8 cellular contexts compared by ENCODE assay signal in genomic region chr17:58082870-58083490, GRCh38. TPM values are rescaled to one million over a fixed set of nuclear protein-coding genes. Genes with fewer than 3 reads are reported as not detected.
A peak's percentile ranks its signal among the peaks of the same experiment; 100 is the strongest.
DNase-seq lines count a peak whose midpoint lies in the region; TF ChIP-seq lines count a peak whose summit lies in the region.

Gene DYNLL2 (plus strand): TSS chr17:58083419. CDS start chr17:58087091, 3,672 bp downstream.

- H3K27me3 Mint-ChIP-seq in HFFc6 (ENCODE audit: insufficient read depth), result peaks cover 18% of the 10 kb centered on the region
- no peaks in the 10 kb centered on the region for H3K27me3 Mint-ChIP-seq in activated naive CD8-positive, alpha-beta T cell
- H3K27me3 Mint-ChIP-seq in glutamatergic neuron (ENCODE audit: unreplicated experiment), result peaks cover 6% of the 10 kb centered on the region

- no peak for TF ChIP-seq CTCF in HFFc6 (IDR thresholded peaks at IDR 0.05)
- no peak for TF ChIP-seq CTCF in glutamatergic neuron (IDR thresholded peaks at IDR 0.05; ENCODE audit: partially characterized antibody, unreplicated experiment)
- TF ChIP-seq CTCF in osteoblast (IDR thresholded peaks at IDR 0.05; ENCODE audit: extremely low read depth, low read depth, low read length), result no peak
- TF ChIP-seq CTCF in testis (IDR thresholded peaks at IDR 0.05), result no peak

- no peaks in the 10 kb centered on the region for H3K9me3 Mint-ChIP-seq in HFFc6
- no peaks in the 10 kb centered on the region for H3K9me3 Mint-ChIP-seq in activated naive CD8-positive, alpha-beta T cell (ENCODE audit: low read depth)
- peaks cover 6% of the 10 kb centered on the region for H3K9me3 Mint-ChIP-seq in glutamatergic neuron (ENCODE audit: unreplicated experiment)

- TF ChIP-seq POLR2A in testis (IDR thresholded peaks at IDR 0.05), result no peak

- peak within 1 kb of the TSS; percentile 79 for H3K27ac Mint-ChIP-seq in HFFc6
- peak within 1 kb of the TSS; percentile 83 for H3K27ac Mint-ChIP-seq in activated naive CD8-positive, alpha-beta T cell
- peak within 1 kb of the TSS; percentile 99 for H3K27ac Mint-ChIP-seq in glutamatergic neuron (ENCODE audit: unreplicated experiment)

- H3K4me1 Mint-ChIP-seq in HFFc6 (ENCODE audit: low read depth) (peaks cover 35% of the 10 kb centered on the region), glutamatergic neuron (ENCODE audit: low read depth, unreplicated experiment) (peaks cover 45% of the 10 kb centered on the region)
- H3K4me1 Mint-ChIP-seq in activated naive CD8-positive, alpha-beta T cell (ENCODE audit: low read depth), result peaks cover 37% of the 10 kb centered on the region

- peaks cover 20% of the 10 kb centered on the region for H3K36me3 ChIP-seq in osteoblast (ENCODE audit: insufficient read depth, low read length)
- H3K36me3 ChIP-seq in testis (ENCODE audit: low read depth, missing control alignments), result no peaks in the 10 kb centered on the region

- H3K9me3 ChIP-seq in osteoblast (ENCODE audit: low read depth, low read length) (no peaks in the 10 kb centered on the region), testis (no peaks in the 10 kb centered on the region)

- peak within 1 kb of the TSS; percentile 98 for H3K4me2 ChIP-seq in osteoblast (ENCODE audit: insufficient read depth, low read length)

- intact Hi-C loops in testis (cut with DNase I; ENCODE audit: low total_unique reads), result loop anchor here (10.0 kb wide), 1 partner anchor 68 kb away; no protein-coding TSS in a partner anchor

- peak within 1 kb of the TSS; percentile 66 for H3K27ac ChIP-seq in osteoblast (ENCODE audit: low read depth, low read length)
- H3K27ac ChIP-seq in testis, result peak within 1 kb of the TSS; percentile 66 to 91

- DNase-seq in GM03348 (ENCODE audit: low spot score), result peak; percentile 99
- peak; percentile 78 for DNase-seq in HFFc6
- peak; percentile 86 for DNase-seq in NCI-H1092 (lab: John Stamatoyannopoulos, UW)
- peak; percentile 80 for DNase-seq in SKM-1 treated with dmso at 0.1 percent for 144 hours (lab: John Stamatoyannopoulos, UW; ENCODE audit: unreplicated experiment)
- peak; percentile 98 for DNase-seq in glutamatergic neuron
- DNase-seq in osteoblast (ENCODE audit: insufficient read length, low spot score, missing footprints), result peak; percentile 100
- DNase-seq in testis, result peak; percentile 93

- H3K4me1 ChIP-seq in osteoblast (ENCODE audit: insufficient read depth, low read length), result peaks cover 18% of the 10 kb centered on the region
- H3K4me1 ChIP-seq in testis, result peaks cover 19% of the 10 kb centered on the region

- H3K4me3 ChIP-seq in osteoblast (ENCODE audit: insufficient read depth, low read length), result peak within 1 kb of the TSS; percentile 90
- H3K4me3 ChIP-seq in testis, result peak within 1 kb of the TSS; percentile 95 to 96

- H3K4me3 Mint-ChIP-seq in HFFc6 (peak within 1 kb of the TSS; percentile 94), glutamatergic neuron (ENCODE audit: unreplicated experiment) (peak within 1 kb of the TSS; percentile 88)
- peak within 1 kb of the TSS; percentile 91 for H3K4me3 Mint-ChIP-seq in activated naive CD8-positive, alpha-beta T cell

- peaks cover 46% of the 10 kb centered on the region for H3K79me2 ChIP-seq in osteoblast (ENCODE audit: insufficient read depth, low read length)

- H2AFZ ChIP-seq in osteoblast (ENCODE audit: low read length), result peak within 1 kb of the TSS; percentile 96

- H4K20me1 ChIP-seq in osteoblast (ENCODE audit: insufficient read depth, low read length), result peaks cover 38% of the 10 kb centered on the region

- H3K27me3 ChIP-seq in osteoblast (ENCODE audit: insufficient read depth, low read length) (peaks cover 9% of the 10 kb centered on the region), testis (no peaks in the 10 kb centered on the region)

- peaks cover 27% of the 10 kb centered on the region for H3K36me3 Mint-ChIP-seq in HFFc6 (ENCODE audit: low read depth)
- peaks cover 5% of the 10 kb centered on the region for H3K36me3 Mint-ChIP-seq in activated naive CD8-positive, alpha-beta T cell
- peaks cover 2% of the 10 kb centered on the region for H3K36me3 Mint-ChIP-seq in glutamatergic neuron (ENCODE audit: unreplicated experiment)

- WGBS in testis, 2 donors, result 0% methylated on average over 20 to 22 of the region's 45 CpGs

RNA-seq across cellular contexts. Expression of gene DYNLL2, which starts in this region (rescaled TPM):
- 10 to 100 TPM; 31.8 to 38.9 (median 35.5) TPM for total RNA-seq in HFFc6 (2021; fragmentation: NEBNext Ultra II Directional; extraction: Animal tissue kit (Norgen Biotek cat#: 25700))
- total RNA-seq in glutamatergic neuron (ENCODE audit: unreplicated experiment) (80.4 TPM), osteoblast (9.7 and 9.8 TPM in 2 replicates), testis (10 to 100 TPM; 33.6 to 36.7 TPM)
- polyA plus RNA-seq in testis (ENCODE audit: insufficient read depth, low read depth, low replicate concordance), result 52.7 TPM

Comparison
In these comparisons a context has a peak if more than half of its experiments do, and no peak if none do; other contexts are left out.
1. Peak in every context shown above with its lines: DNase-seq, H3K4me3 ChIP-seq and H3K27ac ChIP-seq.